Comparison of ENCODE assay signal across 8 cellular contexts in the genomic region with DNA sequence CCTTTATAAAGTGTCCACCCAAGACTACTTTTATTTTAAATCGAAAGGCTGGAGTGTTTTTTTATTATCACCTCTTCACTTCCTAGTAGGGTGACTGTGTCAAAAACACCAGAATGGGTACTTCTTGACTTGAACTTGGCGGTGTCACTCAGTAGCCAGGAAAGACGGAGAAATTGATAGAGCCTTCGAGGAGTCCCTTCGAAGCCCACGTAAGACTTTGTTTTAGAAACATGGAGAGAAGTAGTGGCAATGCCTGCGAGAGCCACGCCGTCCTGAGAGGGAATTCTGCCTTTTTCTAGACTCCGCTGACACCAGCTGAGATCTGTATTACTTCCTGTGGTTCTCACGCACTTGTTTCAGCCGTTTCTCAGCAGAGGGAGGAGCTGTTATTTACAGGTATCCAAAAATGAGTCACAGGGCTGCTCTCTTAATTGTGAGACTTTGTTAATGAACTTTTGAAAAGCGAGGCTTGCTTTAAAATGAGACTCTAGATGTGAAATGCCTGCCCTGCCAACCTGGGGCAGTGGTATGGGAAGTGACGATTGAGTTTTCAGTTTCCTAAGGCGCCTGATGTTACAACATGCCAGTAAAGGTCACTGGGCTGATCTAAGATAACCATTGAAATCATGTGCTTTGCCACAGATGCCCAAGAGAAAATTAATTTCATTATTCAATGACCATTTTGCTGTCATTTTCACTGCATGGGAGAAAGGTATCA. TPM values are rescaled to one million over a fixed set of nuclear protein-coding genes. Genes with fewer than 3 reads are reported as not detected.
DNase-seq lines count a peak whose midpoint lies in the region; ATAC-seq, FAIRE-seq and TF ChIP-seq lines count a peak whose summit lies in the region.

No MANE protein-coding gene starts in this region.

- no peaks in the 10 kb centered on the region for H3K9me1 ChIP-seq in keratinocyte (ENCODE audit: control insufficient read depth, extremely low read depth, insufficient read depth, low read length)

- no peaks in the 10 kb centered on the region for H3K36me3 ChIP-seq in adipocyte (ENCODE audit: control insufficient read depth, insufficient read depth, low read length, severe bottlenecking)
- H3K36me3 ChIP-seq in keratinocyte (ENCODE audit: control insufficient read depth in 2 of 2, extremely low read depth in 1 of 2, insufficient read depth in 2 of 2, low read length in 2 of 2), result no peaks in the 10 kb centered on the region

- H3K27me3 ChIP-seq in adipocyte (replicated peaks; ENCODE audit: control insufficient read depth, insufficient read depth, low read length), result no peaks in the 10 kb centered on the region
- no peaks in the 10 kb centered on the region for H3K27me3 ChIP-seq in keratinocyte (ENCODE audit: control insufficient read depth, extremely low read depth, insufficient read depth, low read length)

- dilution Hi-C loops in keratinocyte (cut with MboI; ENCODE audit: extremely low pct_ligation_motif_present, low sequenced_read_pairs), result no loop called here

- TF ChIP-seq POLR2A in GM19193 (IDR thresholded peaks at IDR 0.05; ENCODE audit: extremely low read depth, insufficient read depth, insufficient read length), result peak; percentile 57

- TF ChIP-seq CTCF in keratinocyte (optimal IDR thresholded peaks at IDR 0.05 in 1 of 3, IDR thresholded peaks at IDR 0.05 in 1 of 3, conservative IDR thresholded peaks at IDR 0.05 in 1 of 3; ENCODE audit: extremely low read depth in 1 of 3, insufficient read depth in 2 of 3, low read length in 3 of 3), result no peak
- TF ChIP-seq CTCF in D721Med (IDR thresholded peaks at IDR 0.05; ENCODE audit: insufficient read depth, missing control alignments), result no peak

- H3K9me3 ChIP-seq in adipocyte (ENCODE audit: control insufficient read depth, low read length), result no peaks in the 10 kb centered on the region
- no peaks in the 10 kb centered on the region for H3K9me3 ChIP-seq in keratinocyte (ENCODE audit: control insufficient read depth, low read depth, low read length)

- DNase-seq in SKM-1 treated with dmso at 0.1 percent for 144 hours (lab: John Stamatoyannopoulos, UW; ENCODE audit: unreplicated experiment) (peak; percentile 58), adipocyte (ENCODE audit: low read depth) (peak; percentile 19), keratinocyte (ENCODE audit: low read depth, low spot score) (no peak), D721Med (ENCODE audit: insufficient read length, low spot score) (no peak), hypothalamus (lab: John Stamatoyannopoulos, UW) (no peak)
- peak; percentile 32 to 54 for DNase-seq in stimulated activated CD4-positive, alpha-beta T cell treated with anti-CD3 and anti-CD28 coated beads, Interleukin-1b, Interleukin-23, amount 100 ng/mL, for 4 hours (ENCODE audit: low read depth in 2 of 2)

- no peak overlapping the region for H3K27ac ChIP-seq in keratinocyte (ENCODE audit: control insufficient read depth, insufficient read depth, low read length)

- H4K20me1 ChIP-seq in keratinocyte (ENCODE audit: control insufficient read depth, extremely low read depth, insufficient read depth, low read length), result no peaks in the 10 kb centered on the region

- H3K4me1 ChIP-seq in adipocyte (ENCODE audit: control insufficient read depth, insufficient read depth, low read length) (peaks cover 12% of the 10 kb centered on the region), keratinocyte (ENCODE audit: control insufficient read depth, extremely low read depth, insufficient read depth, low read length) (peaks cover 6% of the 10 kb centered on the region)

- no peaks in the 10 kb centered on the region for H3K79me2 ChIP-seq in keratinocyte (ENCODE audit: control insufficient read depth, insufficient read depth, low read length)

- H3K9ac ChIP-seq in adipocyte (ENCODE audit: low read length), result peak overlapping the region; percentile 73
- H3K9ac ChIP-seq in keratinocyte (ENCODE audit: control insufficient read depth, extremely low read depth, insufficient read depth, low read length), result peak overlapping the region; percentile 42

- H2AFZ ChIP-seq in keratinocyte (ENCODE audit: control insufficient read depth, low read length), result peak overlapping the region; percentile 55

- ATAC-seq in HG03139 (IDR thresholded peaks at IDR 0.05; ENCODE audit: unreplicated experiment), result peak; percentile 56

- H3K4me3 ChIP-seq in adipocyte (ENCODE audit: low read length) (peak overlapping the region; percentile 88), keratinocyte (ENCODE audit: control insufficient read depth in 2 of 3, extremely low read depth in 1 of 3, insufficient read depth in 2 of 3, low read depth in 1 of 3, low read length in 3 of 3) (peak overlapping the region; percentile 62 to 82 (median 75))

- H3K4me2 ChIP-seq in keratinocyte (ENCODE audit: control insufficient read depth, extremely low read depth, insufficient read depth, low read depth, low read length), result peak overlapping the region; percentile 95

- FAIRE-seq in keratinocyte (lab: Jason Lieb, UNC) (no peak), D721Med (lab: Jason Lieb, UNC) (no peak)

RNA-seq across cellular contexts. Expression of gene STX11, which starts 0.9 kb away (rescaled TPM):
- 0.19 to 0.28 TPM (median 0.26 TPM) in 3 replicates for polyA plus RNA-seq in keratinocyte
- 2.4 TPM for polyA plus RNA-seq in keratinocyte (2011; ENCODE audit: low read depth)
- polyA plus RNA-seq in keratinocyte (2011; cell fraction: cytosol; rRNA removed), result 0.36 and 0.55 TPM in 2 replicates
- polyA plus RNA-seq in keratinocyte (2011; cell fraction: nucleus; rRNA removed), result 0.31 and 0.66 TPM in 2 replicates
- 0.13 and 2.8 TPM in 2 replicates for polyA plus RNA-seq in keratinocyte (2012; ENCODE audit: low replicate concordance)
- polyA minus RNA-seq in keratinocyte, result 0.16 to 0.54 TPM in 2 of 3 replicates, not detected in the other
- polyA minus RNA-seq in keratinocyte (2011; cell fraction: cytosol; rRNA and poly(A)+ RNA removed), result not detected
- polyA minus RNA-seq in keratinocyte (2011; cell fraction: nucleus; rRNA and poly(A)+ RNA removed), result 0.47 and 0.53 TPM in 2 replicates

RNA-seq across cellular contexts. Expression of gene SF3B5, which starts 55.8 kb away (rescaled TPM):
- 199 to 345 TPM (median 226 TPM) in 3 replicates for polyA plus RNA-seq in keratinocyte
- polyA plus RNA-seq in keratinocyte (2011; ENCODE audit: low read depth), result 28.7 TPM
- polyA plus RNA-seq in keratinocyte (2011; cell fraction: cytosol; rRNA removed), result 189 and 275 TPM in 2 replicates
- 95.3 and 107 TPM in 2 replicates for polyA plus RNA-seq in keratinocyte (2011; cell fraction: nucleus; rRNA removed)
- 144 and 217 TPM in 2 replicates for polyA plus RNA-seq in keratinocyte (2012; ENCODE audit: low replicate concordance)
- polyA minus RNA-seq in keratinocyte, result 177 to 317 TPM (median 280 TPM) in 3 replicates
- 227 TPM for polyA minus RNA-seq in keratinocyte (2011; cell fraction: cytosol; rRNA and poly(A)+ RNA removed)
- 30.8 and 34.5 TPM in 2 replicates for polyA minus RNA-seq in keratinocyte (2011; cell fraction: nucleus; rRNA and poly(A)+ RNA removed)

Comparison
In these comparisons a context has a peak if more than half of its experiments do, and no peak if none do; other contexts are left out.
1. DNase-seq: peak in SKM-1 treated with dmso at 0.1 percent for 144 hours (single experiment), adipocyte (single experiment) and stimulated activated CD4-positive, alpha-beta T cell treated with anti-CD3 and anti-CD28 coated beads, Interleukin-1b, Interleukin-23, amount 100 ng/mL, for 4 hours (2 of 2); none in keratinocyte (single experiment), D721Med (single experiment) and hypothalamus (0 of 51).